Comparison of ENCODE assay signal across 8 cellular contexts in genomic region chr19:7902796-7903243, GRCh38.
DNase-seq lines count a peak whose midpoint lies in the region; ATAC-seq and TF ChIP-seq lines count a peak whose summit lies in the region.

No MANE protein-coding gene starts in this region.

- H3K4me1 ChIP-seq in RWPE2 (ENCODE audit: insufficient read depth, poor library complexity, severe bottlenecking) = peaks cover 13% of the 10 kb centered on the region

- H3K4me3 ChIP-seq in RWPE2 (ENCODE audit: severe bottlenecking) = peak overlapping the region; percentile 53
- H3K4me3 ChIP-seq in fibroblast of pulmonary artery (replicated peaks; ENCODE audit: low read depth, low read length) = peak overlapping the region; percentile 68
- H3K4me3 ChIP-seq in skeletal muscle cell (ENCODE audit: low read depth, low read length) = peak overlapping the region; percentile 80

- no peaks in the 10 kb centered on the region for H3K9me3 ChIP-seq in RWPE2 (ENCODE audit: severe bottlenecking)

- H3K27me3 ChIP-seq in RWPE2 (ENCODE audit: insufficient read depth, poor library complexity, severe bottlenecking) = no peaks in the 10 kb centered on the region

- no peak for TF ChIP-seq CTCF in RWPE2 (IDR thresholded peaks at IDR 0.05; ENCODE audit: poor library complexity, severe bottlenecking)
- TF ChIP-seq CTCF in fibroblast of pulmonary artery (IDR thresholded peaks at IDR 0.05; ENCODE audit: low read length, missing control alignments) = no peak

- ATAC-seq in RWPE2 (ENCODE audit: low read depth) = no peak

- peaks cover 29% of the 10 kb centered on the region for H3K36me3 ChIP-seq in RWPE2 (ENCODE audit: low read depth)

- H3K27ac ChIP-seq in RWPE2 (ENCODE audit: poor library complexity, severe bottlenecking) = peak overlapping the region; percentile 67

- DNase-seq in DMS53 (lab: John Stamatoyannopoulos, UW) = peak; percentile 51
- DNase-seq in DMS53 treated with DMSO at 0.1 percent for 48 hours (lab: John Stamatoyannopoulos, UW; ENCODE audit: unreplicated experiment) = no peak
- DNase-seq in RWPE2 (ENCODE audit: low spot score) = peak; percentile 41
- DNase-seq in fibroblast of pulmonary artery (ENCODE audit: low read depth) = no peak
- DNase-seq in skeletal muscle cell (ENCODE audit: low read depth) = no peak
- DNase-seq in middle frontal gyrus (ENCODE audit: extremely low spot score, low spot score) = no peak
- DNase-seq in GOT3 (lab: John Stamatoyannopoulos, UW) = no peak
- DNase-seq in DMS153 treated with DMSO at 0.1 percent for 48 hours (lab: John Stamatoyannopoulos, UW; ENCODE audit: unreplicated experiment) = no peak

Comparison
In these comparisons a context has a peak if more than half of its experiments do, and no peak if none do; other contexts are left out.
1. DNase-seq: peak in DMS53 (single experiment) and RWPE2 (single experiment); none in DMS53 treated with DMSO at 0.1 percent for 48 hours (single experiment), fibroblast of pulmonary artery (single experiment), skeletal muscle cell (single experiment), middle frontal gyrus (single experiment), GOT3 (single experiment) and DMS153 treated with DMSO at 0.1 percent for 48 hours (single experiment).
2. Peak in every context shown above with its lines, with median percentiles within 50 percentile points of each other: H3K4me3 ChIP-seq.